ENCODE assay signal across 8 cellular contexts in the genomic region with DNA sequence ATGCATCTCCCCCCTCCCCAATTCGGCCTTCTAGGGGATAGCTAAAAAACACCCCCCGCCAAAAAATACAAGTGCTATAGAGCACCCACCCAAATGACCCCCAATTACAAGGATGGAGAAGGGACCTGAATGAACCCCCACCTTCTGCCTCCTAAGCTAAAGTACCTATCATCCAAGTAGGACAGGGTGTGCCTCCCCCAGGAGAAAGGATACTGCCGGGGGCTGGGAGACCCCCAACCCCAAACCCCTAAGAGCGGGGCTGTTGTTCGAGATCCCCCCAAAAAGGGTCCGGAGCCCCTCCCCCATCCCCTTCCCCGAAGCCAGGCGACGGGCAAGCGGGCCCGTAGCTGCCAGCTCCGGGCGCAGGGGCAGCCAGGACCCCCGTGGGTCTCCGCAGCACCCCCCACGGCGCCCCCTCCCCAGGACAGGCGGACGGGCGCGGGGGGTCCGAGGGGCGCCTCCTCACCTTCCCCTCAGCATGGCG. TPM values are rescaled to one million over a fixed set of nuclear protein-coding genes. Genes with fewer than 3 reads are reported as not detected.
DNase-seq lines count a peak whose midpoint lies in the region; ATAC-seq and TF ChIP-seq lines count a peak whose summit lies in the region.

No MANE protein-coding gene starts in this region.

- no peaks in the 10 kb centered on the region for H3K36me3 ChIP-seq in testis (ENCODE audit: low read depth, missing control alignments)

- H3K9me3 Mint-ChIP-seq in activated CD4-positive, alpha-beta T cell treated with anti-CD3 and anti-CD28 coated beads, Interleukin-2, amount 10 ng/mL, durations not matched to agents 24 days and 14 days, result no peaks in the 10 kb centered on the region
- no peaks in the 10 kb centered on the region for H3K9me3 Mint-ChIP-seq in activated naive CD8-positive, alpha-beta T cell treated with anti-CD3 and anti-CD28 coated beads, Interleukin-2, amount 10 ng/mL, durations not matched to agents 7 days and 5 days

- peaks cover 39% of the 10 kb centered on the region for H3K36me3 Mint-ChIP-seq in activated CD4-positive, alpha-beta T cell treated with anti-CD3 and anti-CD28 coated beads, Interleukin-2, amount 10 ng/mL, durations not matched to agents 24 days and 14 days (ENCODE audit: low read depth)
- peaks cover 28% of the 10 kb centered on the region for H3K36me3 Mint-ChIP-seq in activated naive CD8-positive, alpha-beta T cell treated with anti-CD3 and anti-CD28 coated beads, Interleukin-2, amount 10 ng/mL, durations not matched to agents 7 days and 5 days

- no peak for ATAC-seq in activated naive CD8-positive, alpha-beta T cell treated with anti-CD3 and anti-CD28 coated beads, Interleukin-2, amount 10 ng/mL, durations not matched to agents 7 days and 5 days (ENCODE audit: low read depth)
- ATAC-seq in GM19397 (IDR thresholded peaks at IDR 0.05; ENCODE audit: unreplicated experiment), result no peak

- H3K4me3 Mint-ChIP-seq in activated CD4-positive, alpha-beta T cell treated with anti-CD3 and anti-CD28 coated beads, Interleukin-2, amount 10 ng/mL, durations not matched to agents 24 days and 14 days, result peak overlapping the region; percentile 96
- peak overlapping the region; percentile 97 for H3K4me3 Mint-ChIP-seq in activated naive CD8-positive, alpha-beta T cell treated with anti-CD3 and anti-CD28 coated beads, Interleukin-2, amount 10 ng/mL, durations not matched to agents 7 days and 5 days

- H3K27ac Mint-ChIP-seq in activated CD4-positive, alpha-beta T cell treated with anti-CD3 and anti-CD28 coated beads, Interleukin-2, amount 10 ng/mL, durations not matched to agents 24 days and 14 days, result peak overlapping the region; percentile 100
- peak overlapping the region; percentile 100 for H3K27ac Mint-ChIP-seq in activated naive CD8-positive, alpha-beta T cell treated with anti-CD3 and anti-CD28 coated beads, Interleukin-2, amount 10 ng/mL, durations not matched to agents 7 days and 5 days

- peaks cover 46% of the 10 kb centered on the region for H3K4me1 Mint-ChIP-seq in activated CD4-positive, alpha-beta T cell treated with anti-CD3 and anti-CD28 coated beads, Interleukin-2, amount 10 ng/mL, durations not matched to agents 24 days and 14 days
- H3K4me1 Mint-ChIP-seq in activated naive CD8-positive, alpha-beta T cell treated with anti-CD3 and anti-CD28 coated beads, Interleukin-2, amount 10 ng/mL, durations not matched to agents 7 days and 5 days, result peaks cover 36% of the 10 kb centered on the region

- H3K27me3 Mint-ChIP-seq in activated CD4-positive, alpha-beta T cell treated with anti-CD3 and anti-CD28 coated beads, Interleukin-2, amount 10 ng/mL, durations not matched to agents 24 days and 14 days, result no peaks in the 10 kb centered on the region
- H3K27me3 Mint-ChIP-seq in activated naive CD8-positive, alpha-beta T cell treated with anti-CD3 and anti-CD28 coated beads, Interleukin-2, amount 10 ng/mL, durations not matched to agents 7 days and 5 days, result no peaks in the 10 kb centered on the region

- intact Hi-C loops in activated CD4-positive, alpha-beta T cell treated with anti-CD3 and anti-CD28 coated beads, Interleukin-2, amount 10 ng/mL, durations not matched to agents 24 days and 14 days (cut with micrococcal nuclease), result loop anchor here (2.0 to 5.0 kb wide), 6 partner anchors 33 to 509 kb away; a partner anchor contains a TSS
- intact Hi-C loops in testis (cut with DNase I; ENCODE audit: low total_unique reads), result no loop called here

- DNase-seq in activated CD4-positive, alpha-beta T cell treated with anti-CD3 and anti-CD28 coated beads, Interleukin-2, amount 10 ng/mL, durations not matched to agents 24 days and 14 days, result no peak
- no peak for DNase-seq in activated CD4-positive, alpha-beta T cell treated with anti-CD3 and anti-CD28 coated beads, Interleukin-2, amount 50 U/mL, for 4 hours
- no peak for DNase-seq in activated naive CD8-positive, alpha-beta T cell treated with anti-CD3 and anti-CD28 coated beads, Interleukin-2, amount 10 ng/mL, durations not matched to agents 7 days and 5 days
- no peak for DNase-seq in testis
- DNase-seq in NCI-H2227 treated with DMSO at 0.1 percent for 48 hours (lab: John Stamatoyannopoulos, UW), result no peak
- DNase-seq in NCI-H524 (lab: John Stamatoyannopoulos, UW), result no peak

- H3K27ac ChIP-seq in layer of hippocampus (ENCODE audit: low read depth, low read length), result peak overlapping the region; percentile 100
- H3K27ac ChIP-seq in testis, result peak overlapping the region; percentile 100

- WGBS in testis, 2 donors, result 0 to 1% methylated on average over 15 to 24 of the region's 24 CpGs

- H3K4me3 ChIP-seq in testis, result peak overlapping the region; percentile 70 to 96

- no peak for TF ChIP-seq POLR2A in testis (IDR thresholded peaks at IDR 0.05)

- POLR2A ChIA-PET in activated naive CD8-positive, alpha-beta T cell treated with anti-CD3 and anti-CD28 coated beads, Interleukin-2, amount 10 ng/mL, durations not matched to agents 7 days and 5 days (lab: Charles Lee), result interaction anchor here (0.8 to 8.4 kb wide), 15 partner anchors 8 to 511 kb away, joined by 3 to 192 read pairs (median 14); a partner anchor contains a TSS

- H3K9me3 ChIP-seq in testis, result no peaks in the 10 kb centered on the region

- H3K27me3 ChIP-seq in layer of hippocampus (ENCODE audit: control insufficient read depth, insufficient read depth, low read length) (no peaks in the 10 kb centered on the region), testis (no peaks in the 10 kb centered on the region)

- TF ChIP-seq CTCF in testis (IDR thresholded peaks at IDR 0.05), result no peak

- peaks cover 13% of the 10 kb centered on the region for H3K4me1 ChIP-seq in testis

RNA-seq across cellular contexts. Expression of a gene that starts 1.9 kb away (rescaled TPM):
- 97.3 and 103 TPM in 2 replicates for total RNA-seq in activated CD4-positive, alpha-beta T cell treated with anti-CD3 and anti-CD28 coated beads, Interleukin-2, amount 10 ng/mL, durations not matched to agents 24 days and 14 days
- total RNA-seq in activated naive CD8-positive, alpha-beta T cell treated with anti-CD3 and anti-CD28 coated beads, Interleukin-2, amount 10 ng/mL, durations not matched to agents 7 days and 5 days, result 10 to 100 TPM; 84.3 to 86.0 TPM
- 10 to 100 TPM; 45.2 to 47.3 TPM for total RNA-seq in testis
- 25.4 TPM for polyA plus RNA-seq in testis (ENCODE audit: insufficient read depth, low read depth, low replicate concordance)

RNA-seq across cellular contexts. Expression of a gene that starts 18.9 kb away (rescaled TPM):
- 147 and 151 TPM in 2 replicates for total RNA-seq in activated CD4-positive, alpha-beta T cell treated with anti-CD3 and anti-CD28 coated beads, Interleukin-2, amount 10 ng/mL, durations not matched to agents 24 days and 14 days
- 100 to 1,000 TPM; 108 to 114 TPM for total RNA-seq in activated naive CD8-positive, alpha-beta T cell treated with anti-CD3 and anti-CD28 coated beads, Interleukin-2, amount 10 ng/mL, durations not matched to agents 7 days and 5 days
- total RNA-seq in testis, result 100 to 1,000 TPM; 105 to 124 TPM
- polyA plus RNA-seq in testis (ENCODE audit: insufficient read depth, low read depth, low replicate concordance), result 185 TPM
